ENCODE assay signal across 14 cellular contexts in genomic region chr7:139768249-139768824, GRCh38. TPM values are rescaled to one million over a fixed set of nuclear protein-coding genes. Genes with fewer than 3 reads are reported as not detected.
A peak's percentile ranks its signal among the peaks of the same experiment; 100 is the strongest.
DNase-seq lines count a peak whose midpoint lies in the region; ATAC-seq, FAIRE-seq and TF ChIP-seq lines count a peak whose summit lies in the region.
"Had no signal": no experiment of that assay in that cellular context is flagged by ENCODE, and none has a peak within 500 bp of the region (broad histone marks: within the 10 kb centered on the region; RNA-seq: fewer than 3 reads in every experiment).

No MANE protein-coding gene starts in this region.

- TF ChIP-seq POLR2A in GM12878 (IDR thresholded peaks at IDR 0.05; ENCODE audit: low read depth, low read length), result no peak

- H3K36me3 ChIP-seq in BLaER1 treated with 17β-estradiol and CSF1 and Interleukin-3, amounts not matched to agents 10 nM and 100 nM, result peaks cover 0 to 84% (median 60%) of the 10 kb centered on the region in 11 experiments; a peak in 21 of 22 replicates
- peaks cover 0 to 3% of the 10 kb centered on the region in 2 experiments; a peak in 1 of 4 replicates for H3K36me3 ChIP-seq in GM12878 (ENCODE audit: control insufficient read depth in 2 of 2, insufficient read depth in 2 of 2, low read length in 1 of 2)
- H3K36me3 ChIP-seq: HAP-1 had no signal

- TF ChIP-seq CTCF in GM12878 (IDR thresholded peaks at IDR 0.05 in 2 of 3, conservative IDR thresholded peaks at IDR 0.05 in 1 of 3; ENCODE audit: control insufficient read depth in 2 of 3, extremely low read depth in 1 of 3, insufficient read depth in 1 of 3, low read depth in 3 of 3, low read length in 3 of 3), result no peak

- SMC1A ChIA-PET in GM12878 (lab: Charles Lee; ENCODE audit: uncharacterized antibody, unreplicated experiment), result interaction anchor here (1.2 to 10.0 kb wide), 2 partner anchors 103 to 122 kb away, joined by 3 to 74 read pairs; no protein-coding TSS in a partner anchor

- TF ChIP-seq RAD21 in GM12878 (IDR thresholded peaks at IDR 0.05; ENCODE audit: insufficient read depth, low read depth, low read length), result no peak

- TF ChIP-seq EP300 in GM12878 (IDR thresholded peaks at IDR 0.05; ENCODE audit: borderline replicate concordance in 1 of 2, control insufficient read depth in 1 of 2, low read depth in 2 of 2, low read length in 2 of 2), result no peak

- DNase-seq in GM12878 (ENCODE audit: low read depth, low spot score) (no peak), GF-D8 (lab: John Stamatoyannopoulos, UW) (no peak), RPMI8226 (no peak), HT-29 (ENCODE audit: low spot score) (no peak)
- DNase-seq in natural killer cell treated with Interleukin-12 subunit alpha and Interleukin-12 subunit beta and Interleukin-15 and Interleukin-18, amount 100 ng/mL, for 72 hours (ENCODE audit: low spot score), result no peak
- DNase-seq: esophagus squamous epithelium; naive B cell; NCI-H2029; stimulated activated CD4-positive, alpha-beta T cell treated with anti-CD3 and anti-CD28 coated beads, Interleukin-12 subunit alpha, Interleukin-12 subunit beta, amount 100 ng/mL, for 4 hours had no signal

- H3K4me3 Mint-ChIP-seq in IgD-negative memory B cell, result peak overlapping the region in 2 of 4 donors; percentile 9 to 23
- H3K4me3 Mint-ChIP-seq in natural killer cell treated with Interleukin-12 subunit alpha and Interleukin-12 subunit beta and Interleukin-15 and Interleukin-18, amount 100 ng/mL, for 72 hours, result peak overlapping the region; percentile 76

- in situ Hi-C loops in GM12878 (cut with MboI), result no loop called here

- H3K4me1 ChIP-seq in BLaER1 treated with 17β-estradiol and CSF1 and Interleukin-3, amounts not matched to agents 10 nM and 100 nM, result peaks cover 67 to 98% (median 83%) of the 10 kb centered on the region in 10 experiments
- peaks cover 34% of the 10 kb centered on the region for H3K4me1 ChIP-seq in GM12878 (ENCODE audit: control insufficient read depth, insufficient read depth, low read length)
- H3K4me1 ChIP-seq: HAP-1 had no signal

- WGBS in GM12878 (ENCODE audit: insufficient coverage, insufficient replicate concordance, low lambda C conversion rate, missing lambda C conversion rate), result 68% methylated on average over 4 of the region's 4 CpGs

- peaks cover 57 to 100% (median 97%) of the 10 kb centered on the region in 11 experiments for H4K20me1 ChIP-seq in BLaER1 treated with 17β-estradiol and CSF1 and Interleukin-3, amounts not matched to agents 10 nM and 100 nM
- peaks cover 5% of the 10 kb centered on the region for H4K20me1 ChIP-seq in GM12878 (ENCODE audit: control insufficient read depth, insufficient read depth)

- peak overlapping the region; percentile 76 to 98 (median 91) for H3K4me2 ChIP-seq in BLaER1 treated with 17β-estradiol and CSF1 and Interleukin-3, amounts not matched to agents 10 nM and 100 nM
- H3K4me2 ChIP-seq in GM12878 (ENCODE audit: control insufficient read depth, insufficient read depth), result peak overlapping the region; percentile 43

- intact Hi-C loops in GM12878 (cut with micrococcal nuclease; ENCODE audit: unreplicated experiment), result no loop called here

- H3K27ac ChIP-seq in BLaER1 treated with 17β-estradiol and CSF1 and Interleukin-3, amounts not matched to agents 10 nM and 100 nM, result peak overlapping the region in 10 of 11 experiments; percentile 37 to 85 (median 72); a peak in 21 of 22 replicates
- H3K27ac ChIP-seq in GM12878 (ENCODE audit: control insufficient read depth, insufficient read depth), result no peak overlapping the region

- H3K9me3 Mint-ChIP-seq in IgD-negative memory B cell, result no peaks in the 10 kb centered on the region
- no peaks in the 10 kb centered on the region for H3K9me3 Mint-ChIP-seq in natural killer cell treated with Interleukin-12 subunit alpha and Interleukin-12 subunit beta and Interleukin-15 and Interleukin-18, amount 100 ng/mL, for 72 hours
- H3K9me3 Mint-ChIP-seq: naive B cell had no signal

- H3K9me3 ChIP-seq in BLaER1 treated with 17β-estradiol and CSF1 and Interleukin-3, amounts not matched to agents 10 nM and 100 nM (replicated peaks in 1 of 11), result peaks cover 0 to 6% (median 0%) of the 10 kb centered on the region in 11 experiments; a peak in 1 of 22 replicates
- H3K9me3 ChIP-seq in GM12878 (replicated peaks; ENCODE audit: control insufficient read depth, insufficient read depth, low read length), result no peaks in the 10 kb centered on the region
- H3K9me3 ChIP-seq: esophagus squamous epithelium, HAP-1 had no signal

- H3K27ac Mint-ChIP-seq in IgD-negative memory B cell, result peak overlapping the region; percentile 2 to 76 (median 16)
- H3K27ac Mint-ChIP-seq in natural killer cell treated with Interleukin-12 subunit alpha and Interleukin-12 subunit beta and Interleukin-15 and Interleukin-18, amount 100 ng/mL, for 72 hours, result peak overlapping the region; percentile 91 to 95

- H2AFZ ChIP-seq in GM12878 (ENCODE audit: control insufficient read depth, low read depth, low read length), result no peak overlapping the region

- POLR2A ChIA-PET in GM12878 (lab: Charles Lee), result interaction anchor here (0.5 to 1.1 kb wide), 3 partner anchors 16 to 95 kb away, joined by 3 to 9 read pairs (median 4); no protein-coding TSS in a partner anchor

- no peaks in the 10 kb centered on the region for H3K27me3 Mint-ChIP-seq in IgD-negative memory B cell
- H3K27me3 Mint-ChIP-seq in natural killer cell treated with Interleukin-12 subunit alpha and Interleukin-12 subunit beta and Interleukin-15 and Interleukin-18, amount 100 ng/mL, for 72 hours, result no peaks in the 10 kb centered on the region
- H3K27me3 Mint-ChIP-seq: naive B cell had no signal

- no peaks in the 10 kb centered on the region for H3K27me3 ChIP-seq in BLaER1 treated with 17β-estradiol and CSF1 and Interleukin-3, amounts not matched to agents 10 nM and 100 nM
- H3K27me3 ChIP-seq in GM12878 (replicated peaks in 1 of 2; ENCODE audit: control insufficient read depth in 2 of 2, insufficient read depth in 2 of 2, low read length in 1 of 2), result no peaks in the 10 kb centered on the region
- H3K27me3 ChIP-seq: esophagus squamous epithelium had no signal

- RAD21 ChIA-PET in GM12878 (lab: Charles Lee; ENCODE audit: unreplicated experiment), result interaction anchor here (1.0 to 2.2 kb wide), 2 partner anchors 121 to 123 kb away, joined by 4 to 6 read pairs; no protein-coding TSS in a partner anchor

- FAIRE-seq in GM12878 (lab: Jason Lieb, UNC), result no peak
- FAIRE-seq: bronchial epithelial cell had no signal

- ATAC-seq in GM12878 (no peak; the same call in 2 of the 3 replicates), GM18867 (IDR thresholded peaks at IDR 0.05; ENCODE audit: unreplicated experiment) (no peak)
- no peak for ATAC-seq in natural killer cell treated with Interleukin-12 subunit alpha and Interleukin-12 subunit beta and Interleukin-15 and Interleukin-18, amount 100 ng/mL, for 72 hours

- peaks cover 39 to 68% (median 52%) of the 10 kb centered on the region in 3 donors for H3K4me1 Mint-ChIP-seq in IgD-negative memory B cell
- peaks cover 78 to 82% of the 10 kb centered on the region in 2 donors for H3K4me1 Mint-ChIP-seq in natural killer cell treated with Interleukin-12 subunit alpha and Interleukin-12 subunit beta and Interleukin-15 and Interleukin-18, amount 100 ng/mL, for 72 hours (ENCODE audit: low read depth in 2 of 2)

- peak overlapping the region in 4 of 10 experiments; percentile 4 to 51 (median 25); a peak in 7 of 20 replicates for H3K4me3 ChIP-seq in BLaER1 treated with 17β-estradiol and CSF1 and Interleukin-3, amounts not matched to agents 10 nM and 100 nM
- H3K4me3 ChIP-seq in GM12878, result no peak overlapping the region
- H3K4me3 ChIP-seq: esophagus squamous epithelium, HAP-1 had no signal

- no TSS peak for BruUV-seq in GM12878 (replicated peaks; lab: Mats Ljungman, UMichigan)

- peaks cover 28% of the 10 kb centered on the region for H3K79me2 ChIP-seq in GM12878 (ENCODE audit: control insufficient read depth, insufficient read depth, low read length)

- H3K36me3 Mint-ChIP-seq in IgD-negative memory B cell, result peaks cover 13% of the 10 kb centered on the region
- peaks cover 22% of the 10 kb centered on the region for H3K36me3 Mint-ChIP-seq in natural killer cell treated with Interleukin-12 subunit alpha and Interleukin-12 subunit beta and Interleukin-15 and Interleukin-18, amount 100 ng/mL, for 72 hours

- CTCF ChIA-PET in GM12878 (lab: Yijun Ruan, JAX), result interaction anchor here (0.6 to 2.0 kb wide), 4 partner anchors 17 to 123 kb away, joined by 3 to 4 read pairs (median 4); no protein-coding TSS in a partner anchor

- peak overlapping the region in 9 of 11 experiments; percentile 35 to 68 (median 51); a peak in 16 of 22 replicates for H3K9ac ChIP-seq in BLaER1 treated with 17β-estradiol and CSF1 and Interleukin-3, amounts not matched to agents 10 nM and 100 nM
- H3K9ac ChIP-seq in GM12878 (ENCODE audit: control insufficient read depth, insufficient read depth, low read length), result no peak overlapping the region

TF ChIP-seq in GM12878, 131 proteins besides CTCF, POLR2A, EP300 and RAD21 (continues in another document):
- peak; percentile 41; the same call in 1 of the 2 replicates for TF ChIP-seq SPI1 (IDR thresholded peaks at IDR 0.05; ENCODE audit: borderline replicate concordance, insufficient read depth, low read depth, low read length)

RNA-seq across cellular contexts. Expression of gene HIPK2, which starts 9.5 kb away (rescaled TPM):
- polyA plus RNA-seq in IgD-negative memory B cell (5.5 TPM), GM12878 (2011; rRNA removed) (7.1 and 11.2 TPM in 2 replicates), GM12878 (2014; fragmentation: Illumina TruSeq; extraction: Trizol) (15.9 and 17.3 TPM in 2 replicates), GM12878 (2014; fragmentation: Nextera tagmentation; extraction: Ambion mirVana) (1 to 10 TPM; 1.7 to 3.3 TPM), GM12878 (2014; rRNA removed) (11.3 and 14.2 TPM in 2 replicates), GM12878 (2016; fragmentation: Nextera tagmentation; extraction: Ambion mirVana) (1 to 10 TPM; 9.1 to 9.3 TPM)
- total RNA-seq in GM12878 (2013; cell fraction: nucleolus; rRNA removed), result 89.2 and 94.9 TPM in 2 replicates
- total RNA-seq in GM12878 (2014; rRNA removed) (8.5 and 9.4 TPM in 2 replicates), GM12878 (2014; rRNA removed; fragmentation: Illumina TruSeq; extraction: Trizol) (8.8 and 9.0 TPM in 2 replicates), GM12878 (2021) (36.5 and 39.0 TPM in 2 replicates)
- 15.1 TPM for polyA plus RNA-seq in GM12878 (2011; ENCODE audit: low read depth)
- 9.9 and 12.4 TPM in 2 replicates for polyA plus RNA-seq in GM12878 (2011; cell fraction: cytosol; rRNA removed)
- polyA plus RNA-seq in GM12878 (2011; cell fraction: nucleus; rRNA removed), result 21.7 and 25.1 TPM in 2 replicates
- polyA plus RNA-seq in GM12878 (2012), result 16.0 and 23.3 TPM in 2 replicates
- 38.7 and 52.6 TPM in 2 replicates for polyA minus RNA-seq in GM12878 (2011; rRNA and poly(A)+ RNA removed)
- 19.0 and 20.1 TPM in 2 replicates for polyA minus RNA-seq in GM12878 (2011; cell fraction: cytosol; rRNA and poly(A)+ RNA removed)
- 16.2 and 32.7 TPM in 2 replicates for polyA minus RNA-seq in GM12878 (2011; cell fraction: nucleus; rRNA and poly(A)+ RNA removed)
- 100 to 1,000 TPM; 152 to 245 TPM for total RNA-seq in natural killer cell treated with Interleukin-12 subunit alpha and Interleukin-12 subunit beta and Interleukin-15 and Interleukin-18, amount 100 ng/mL, for 72 hours
- total RNA-seq in HT-29 (2014; rRNA removed; shearing (Covaris generic)), result 2.6 and 3.0 TPM in 2 replicates
